In the genomic region with DNA sequence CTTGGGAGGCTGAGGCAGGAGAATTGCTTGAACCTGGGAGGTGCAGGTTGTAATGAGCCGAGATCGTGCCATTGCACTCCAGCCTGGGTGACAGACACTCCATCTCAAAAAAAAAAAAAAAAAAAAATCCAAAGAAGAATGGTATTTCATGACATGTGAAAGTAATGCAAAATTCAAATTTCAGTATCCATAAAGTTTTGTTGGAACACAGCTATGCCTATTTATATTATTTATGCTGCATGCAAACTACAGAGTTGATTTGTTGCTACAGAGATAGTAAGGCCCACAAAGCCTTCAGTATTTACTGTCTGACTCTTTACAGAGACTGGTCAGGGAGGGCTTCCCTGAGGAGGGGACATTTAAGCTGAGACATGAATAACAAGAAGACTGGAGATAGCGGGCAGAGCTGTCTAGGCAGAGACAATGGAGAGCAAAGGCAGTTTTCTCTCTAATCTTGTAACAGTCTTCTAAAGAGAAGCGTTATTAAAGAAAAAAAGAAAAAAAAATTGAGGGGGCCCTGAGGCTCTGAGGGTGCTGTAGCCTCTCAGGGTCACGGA, we compare ENCODE assay signal across 14 cellular contexts.
"Had no signal": no experiment of that assay in that cellular context is flagged by ENCODE, and none has a peak within 500 bp of the region (broad histone marks: within the 10 kb centered on the region; RNA-seq: fewer than 3 reads in every experiment).

No MANE protein-coding gene starts in this region.

- H3K9me3 Mint-ChIP-seq: naive thymus-derived CD4-positive, alpha-beta T cell had no signal

- H3K27ac ChIP-seq: colonic mucosa, lower lobe of right lung, suprapubic skin, upper lobe of right lung, VCaP had no signal

- H3K27ac Mint-ChIP-seq: activated T-helper 1 cell treated with anti-CD3 and anti-CD28 coated beads, Interleukin-12 subunit alpha, Interleukin-12 subunit beta, Interleukin-2, Interleukin-4 antibody, amounts not matched to agents 30 ng/mL and 10 ng/mL and 1 ng/mL, durations not matched to agents 14 hours and 24 hours and 36 hours had no signal

- ATAC-seq: lower lobe of right lung; naive thymus-derived CD4-positive, alpha-beta T cell; sciatic nerve; stimulated activated naive CD8-positive, alpha-beta T cell treated with anti-CD3 and anti-CD28 coated beads, Interleukin-15, Interleukin-2, amounts not matched to agents 100 U/mL and 50 U/mL, for 24 hours; upper lobe of right lung had no signal

- H3K4me3 Mint-ChIP-seq: activated T-helper 1 cell treated with anti-CD3 and anti-CD28 coated beads, Interleukin-12 subunit alpha, Interleukin-12 subunit beta, Interleukin-2, Interleukin-4 antibody, amounts not matched to agents 30 ng/mL and 10 ng/mL and 1 ng/mL, durations not matched to agents 14 hours and 24 hours and 36 hours had no signal

- H3K27me3 ChIP-seq: colonic mucosa, suprapubic skin, upper lobe of right lung had no signal

- DNase-seq: activated CD4-positive, alpha-beta T cell treated with anti-CD3 and anti-CD28 coated beads for 48 hours; activated naive CD4-positive, alpha-beta T cell; colonic mucosa; effector CD4-positive, alpha-beta T cell; lower lobe of right lung; naive thymus-derived CD4-positive, alpha-beta T cell; stimulated activated CD4-positive, alpha-beta T cell treated with anti-CD3 and anti-CD28 coated beads, Interleukin-2, amount 100 ng/mL, for 24 hours; stimulated activated naive CD8-positive, alpha-beta T cell treated with anti-CD3 and anti-CD28 coated beads, Interleukin-15, Interleukin-2, amounts not matched to agents 100 U/mL and 50 U/mL, for 24 hours; T1000; upper lobe of right lung had no signal

- H3K4me3 ChIP-seq: colonic mucosa, lower lobe of right lung, suprapubic skin, upper lobe of right lung had no signal

- H3K36me3 ChIP-seq: colonic mucosa, upper lobe of right lung had no signal

- H3K27me3 Mint-ChIP-seq: naive thymus-derived CD4-positive, alpha-beta T cell had no signal
